ENCODE assay signal across 10 cellular contexts in the genomic region with DNA sequence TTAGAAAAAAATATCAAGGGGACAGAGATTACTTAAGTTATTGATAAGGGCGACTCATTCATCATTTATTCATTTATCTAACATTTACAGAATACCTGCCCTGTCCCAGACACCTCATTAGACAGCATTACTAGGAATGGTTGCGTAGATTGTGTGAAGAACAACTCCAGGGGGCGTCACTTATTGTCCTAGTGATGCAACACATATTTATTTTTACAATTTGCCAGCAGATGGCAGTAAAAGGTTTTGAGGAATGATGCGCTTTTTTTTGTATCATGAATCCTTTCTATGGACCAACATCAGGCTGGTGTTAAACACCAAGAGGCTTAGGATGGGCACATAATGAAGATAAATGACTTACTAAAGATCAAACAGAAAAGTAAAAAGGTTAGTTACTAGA.
DNase-seq lines count a peak whose midpoint lies in the region; ATAC-seq and TF ChIP-seq lines count a peak whose summit lies in the region.
"Had no signal": no experiment of that assay in that cellular context is flagged by ENCODE, and none has a peak within 500 bp of the region (broad histone marks: within the 10 kb centered on the region; RNA-seq: fewer than 3 reads in every experiment).

No MANE protein-coding gene starts in this region.

- H3K36me3 ChIP-seq in adipocyte (ENCODE audit: control insufficient read depth, insufficient read depth, low read length, severe bottlenecking), result no peaks in the 10 kb centered on the region

- no peaks in the 10 kb centered on the region for H3K36me3 Mint-ChIP-seq in nephron (ENCODE audit: low read depth)
- H3K36me3 Mint-ChIP-seq: IgD-negative memory B cell had no signal

- TF ChIP-seq CTCF in nephron (IDR thresholded peaks at IDR 0.05; ENCODE audit: unreplicated experiment in 3 of 3), result peak in 2 of 3 experiments; percentile 35 to 48

- peaks cover 10% of the 10 kb centered on the region for H3K27me3 Mint-ChIP-seq in nephron (ENCODE audit: low read depth)

- DNase-seq in NCI-H1417 (lab: John Stamatoyannopoulos, UW) (peak; percentile 12 to 76 (median 38)), NCI-H1417 treated with DMSO at 0.1 percent for 48 hours (lab: John Stamatoyannopoulos, UW) (no peak), NCI-H1694 (lab: John Stamatoyannopoulos, UW) (peak; percentile 85), adipocyte (ENCODE audit: low read depth) (peak; percentile 60)

- ATAC-seq in GM21447 (IDR thresholded peaks at IDR 0.05; ENCODE audit: unreplicated experiment) (no peak), GM19397 (IDR thresholded peaks at IDR 0.05; ENCODE audit: unreplicated experiment) (no peak), GM21576 (IDR thresholded peaks at IDR 0.05; ENCODE audit: unreplicated experiment) (no peak)

- no peaks in the 10 kb centered on the region for H3K4me1 Mint-ChIP-seq in nephron

- peaks cover 12% of the 10 kb centered on the region for H3K4me1 ChIP-seq in adipocyte (ENCODE audit: control insufficient read depth, insufficient read depth, low read length)

- no peak overlapping the region for H3K4me3 ChIP-seq in adipocyte (ENCODE audit: low read length)

- H3K9me3 Mint-ChIP-seq in nephron, result no peaks in the 10 kb centered on the region

- H3K4me3 Mint-ChIP-seq in nephron, result no peak overlapping the region
- H3K4me3 Mint-ChIP-seq: B cell, IgD-negative memory B cell had no signal

- no peak overlapping the region for H3K27ac Mint-ChIP-seq in nephron
- H3K27ac Mint-ChIP-seq: B cell, IgD-negative memory B cell had no signal

- no peak overlapping the region for H3K9ac ChIP-seq in adipocyte (ENCODE audit: low read length)

- H3K27me3 ChIP-seq in adipocyte (replicated peaks; ENCODE audit: control insufficient read depth, insufficient read depth, low read length), result no peaks in the 10 kb centered on the region

- no peaks in the 10 kb centered on the region for H3K9me3 ChIP-seq in adipocyte (ENCODE audit: control insufficient read depth, low read length)
